ENCODE assay signal across 9 cellular contexts in genomic region chr12:26275313-26276257, GRCh38.
DNase-seq lines count a peak whose midpoint lies in the region; ATAC-seq, FAIRE-seq and TF ChIP-seq lines count a peak whose summit lies in the region.
"Had no signal": no experiment of that assay in that cellular context is flagged by ENCODE, and none has a peak within 500 bp of the region (broad histone marks: within the 10 kb centered on the region; RNA-seq: fewer than 3 reads in every experiment).

No MANE protein-coding gene starts in this region.

- DNase-seq in adipocyte (ENCODE audit: low read depth) (no peak), kidney (peak; percentile 71), left colon (no peak), NCI-H1048 (lab: John Stamatoyannopoulos, UW) (no peak), NCI-H524 treated with DMSO at 0.1 percent for 48 hours (lab: John Stamatoyannopoulos, UW) (no peak)
- DNase-seq: activated CD4-positive, alpha-beta T cell treated with anti-CD3 and anti-CD28 coated beads, Interleukin-2, amount 10 ng/mL, durations not matched to agents 7 days and 5 days had no signal

- no peak overlapping the region for H3K4me3 ChIP-seq in HUES6 (ENCODE audit: low read depth, low read length)
- no peak overlapping the region for H3K4me3 ChIP-seq in adipocyte (ENCODE audit: low read length)
- H3K4me3 ChIP-seq in kidney (ENCODE audit: low read length in 2 of 2), result no peak overlapping the region
- no peak overlapping the region for H3K4me3 ChIP-seq in stomach smooth muscle (ENCODE audit: low read length in 2 of 2)

- H3K27ac ChIP-seq in HUES6 (ENCODE audit: low read depth, low read length) (no peak overlapping the region), kidney (ENCODE audit: low read depth in 2 of 2, low read length in 2 of 2) (peak overlapping the region; percentile 20 to 68), stomach smooth muscle (ENCODE audit: low read length) (peak overlapping the region; percentile 88)

- intact Hi-C loops in kidney (cut with DNase I), result no loop called here
- intact Hi-C loops in left colon (cut with DNase I, micrococcal nuclease), result no loop called here

- H3K9me3 ChIP-seq in HUES6 (ENCODE audit: control insufficient read depth, insufficient read depth, low read depth, low read length) (no peaks in the 10 kb centered on the region), adipocyte (ENCODE audit: control insufficient read depth, low read length) (no peaks in the 10 kb centered on the region), kidney (ENCODE audit: control insufficient read depth in 1 of 2, low read length in 2 of 2) (no peaks in the 10 kb centered on the region), stomach smooth muscle (ENCODE audit: control insufficient read depth in 2 of 2, low read length in 2 of 2) (no peaks in the 10 kb centered on the region)

- no peak for ATAC-seq in left colon
- ATAC-seq in GM19351 (IDR thresholded peaks at IDR 0.05; ENCODE audit: unreplicated experiment), result no peak

- no peaks in the 10 kb centered on the region; the same call in 1 of the 2 replicates for H3K27me3 ChIP-seq in HUES6 (ENCODE audit: control insufficient read depth, insufficient read depth, low read length)
- H3K27me3 ChIP-seq in adipocyte (replicated peaks; ENCODE audit: control insufficient read depth, insufficient read depth, low read length), result no peaks in the 10 kb centered on the region
- H3K27me3 ChIP-seq in stomach smooth muscle (ENCODE audit: control insufficient read depth in 1 of 2, insufficient read depth in 2 of 2, low read length in 2 of 2), result no peaks in the 10 kb centered on the region

- H3K36me3 ChIP-seq in HUES6 (ENCODE audit: control insufficient read depth, insufficient read depth, low read length), result no peaks in the 10 kb centered on the region
- no peaks in the 10 kb centered on the region for H3K36me3 ChIP-seq in adipocyte (ENCODE audit: control insufficient read depth, insufficient read depth, low read length, severe bottlenecking)
- no peaks in the 10 kb centered on the region for H3K36me3 ChIP-seq in kidney (ENCODE audit: control insufficient read depth in 1 of 2, insufficient read depth in 2 of 2, low read length in 2 of 2)
- H3K36me3 ChIP-seq in stomach smooth muscle (ENCODE audit: control insufficient read depth in 2 of 2, insufficient read depth in 2 of 2, low read length in 2 of 2), result no peaks in the 10 kb centered on the region

- FAIRE-seq in kidney (lab: Jason Lieb, UNC), result no peak

- H3K4me1 ChIP-seq in HUES6 (ENCODE audit: control insufficient read depth, insufficient read depth, low read length) (peaks cover 33% of the 10 kb centered on the region), adipocyte (ENCODE audit: control insufficient read depth, insufficient read depth, low read length) (peaks cover 41% of the 10 kb centered on the region), kidney (ENCODE audit: control insufficient read depth in 1 of 2, insufficient read depth in 1 of 2, low read depth in 1 of 2, low read length in 2 of 2) (peaks cover 9 to 17% of the 10 kb centered on the region in 2 donors), stomach smooth muscle (ENCODE audit: control insufficient read depth, insufficient read depth, low read length) (peaks cover 27% of the 10 kb centered on the region)

- TF ChIP-seq CTCF in kidney (IDR thresholded peaks at IDR 0.05; ENCODE audit: borderline replicate concordance, extremely low read depth, insufficient read depth), result no peak

- peak overlapping the region; percentile 42 for H3K9ac ChIP-seq in HUES6 (ENCODE audit: low read length)
- H3K9ac ChIP-seq in adipocyte (ENCODE audit: low read length), result peak overlapping the region; percentile 42
- no peak overlapping the region for H3K9ac ChIP-seq in kidney (ENCODE audit: low read length in 2 of 2)
- peak overlapping the region in 1 of 2 donors; percentile 26 for H3K9ac ChIP-seq in stomach smooth muscle (ENCODE audit: low read length in 2 of 2)

Comparison
In these comparisons a context has a peak if more than half of its experiments do, and no peak if none do; other contexts are left out.
1. H3K9ac ChIP-seq: peak in HUES6 (single experiment) and adipocyte (single experiment); none in kidney (0 of 2).